In the genomic region with DNA sequence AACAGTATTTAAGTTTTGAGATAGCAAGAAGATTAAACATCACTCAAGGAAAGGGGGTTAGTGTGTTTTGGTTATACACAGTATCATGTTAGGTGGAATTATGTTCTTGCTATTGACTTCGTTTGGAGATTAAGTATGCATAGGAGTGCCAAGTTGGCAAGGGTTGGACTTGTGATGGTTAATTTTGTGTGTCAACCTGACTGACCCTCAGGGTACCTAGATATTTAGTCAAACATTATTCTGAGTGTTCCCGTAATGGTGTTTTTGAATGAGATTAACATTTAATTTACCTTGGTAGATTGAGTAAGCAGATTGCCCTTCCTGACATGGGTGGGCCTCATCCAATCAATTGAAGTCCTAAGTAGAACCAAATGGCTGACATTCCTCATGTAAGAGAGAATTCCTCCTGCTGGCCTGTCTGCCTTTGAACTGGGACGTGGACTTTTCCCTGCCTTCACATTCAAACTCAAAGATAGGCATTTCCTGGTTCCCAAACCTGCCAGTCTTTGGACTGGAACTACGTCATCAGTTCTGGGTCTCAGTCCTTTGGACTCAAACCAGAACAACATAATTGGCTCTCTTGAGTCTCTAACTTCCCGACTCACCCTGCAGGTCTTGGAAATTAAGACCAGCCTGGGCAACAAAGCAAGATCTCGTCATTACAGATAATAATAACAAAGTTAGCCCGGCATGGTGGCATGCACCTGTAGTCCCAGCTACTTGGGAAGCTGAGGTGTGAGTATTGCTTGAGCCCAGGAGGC, we compare ENCODE assay signal across 27 cellular contexts.
"Had no signal": no experiment of that assay in that cellular context is flagged by ENCODE, and none has a peak within 500 bp of the region (broad histone marks: within the 10 kb centered on the region; RNA-seq: fewer than 3 reads in every experiment).

No MANE protein-coding gene starts in this region.

- H3K27ac ChIP-seq: colonic mucosa, epithelial cell of prostate, esophagus squamous epithelium, gastrocnemius medialis, heart right ventricle, left lung, lower lobe of right lung had no signal

- H3K4me1 ChIP-seq: colonic mucosa, esophagus squamous epithelium, gastrocnemius medialis, heart right ventricle, left lung, lower lobe of right lung had no signal

- H3K9me3 ChIP-seq: colonic mucosa, esophagus squamous epithelium, gastrocnemius medialis, lower lobe of right lung had no signal

- H3K4me3 Mint-ChIP-seq: dendritic cell treated with granulocyte-macrophage colony-stimulating factor and Interleukin-4, amounts not matched to agents 40 ng/mL and 50 ng/mL, for 4 days; effector memory CD8-positive, alpha-beta T cell; endodermal cell; naive thymus-derived CD4-positive, alpha-beta T cell had no signal

- H3K36me3 Mint-ChIP-seq: naive thymus-derived CD4-positive, alpha-beta T cell had no signal

- H3K4me1 Mint-ChIP-seq: naive thymus-derived CD4-positive, alpha-beta T cell had no signal

- ATAC-seq: effector memory CD8-positive, alpha-beta T cell; esophagus mucosa; gastrocnemius medialis; heart right ventricle; left cardiac atrium; left lung; left ventricle myocardium superior; lower lobe of right lung; naive thymus-derived CD4-positive, alpha-beta T cell had no signal

- H3K27ac Mint-ChIP-seq: dendritic cell treated with granulocyte-macrophage colony-stimulating factor and Interleukin-4, amounts not matched to agents 40 ng/mL and 50 ng/mL, for 4 days; effector memory CD8-positive, alpha-beta T cell; endodermal cell; naive thymus-derived CD4-positive, alpha-beta T cell had no signal

- H3K9me3 Mint-ChIP-seq: effector memory CD8-positive, alpha-beta T cell had no signal

- H3K27me3 ChIP-seq: colonic mucosa, gastrocnemius medialis, left lung had no signal

- H3K4me3 ChIP-seq: colonic mucosa, esophagus squamous epithelium, gastrocnemius medialis, heart right ventricle, left lung, lower lobe of right lung had no signal

- DNase-seq: colonic mucosa; cortex of kidney; effector CD8-positive, alpha-beta T cell; effector memory CD8-positive, alpha-beta T cell; endodermal cell; erythroblast; esophagus squamous epithelium; foreskin fibroblast; foreskin melanocyte; gastrocnemius medialis; glutamatergic neuron; head of caudate nucleus; heart right ventricle; hippocampal formation; left cardiac atrium; left lung; left ventricle myocardium superior; lower lobe of right lung; mesenchymal stem cell; midbrain; naive thymus-derived CD4-positive, alpha-beta T cell had no signal

- FAIRE-seq: endometrium, islet of Langerhans, keratinocyte had no signal

- H3K36me3 ChIP-seq: colonic mucosa, esophagus squamous epithelium, gastrocnemius medialis, heart right ventricle, left lung, lower lobe of right lung had no signal
